Comparison of ENCODE assay signal across 20 cellular contexts in genomic region chr12:4445156-4446020, GRCh38. TPM values are rescaled to one million over a fixed set of nuclear protein-coding genes. Genes with fewer than 3 reads are reported as not detected.
DNase-seq lines count a peak whose midpoint lies in the region; ATAC-seq and TF ChIP-seq lines count a peak whose summit lies in the region.
"Had no signal": no experiment of that assay in that cellular context is flagged by ENCODE, and none has a peak within 500 bp of the region (broad histone marks: within the 10 kb centered on the region; RNA-seq: fewer than 3 reads in every experiment).

FGF6 (minus strand) TSS chr12:4445815; CDS start chr12:4445570, 245 bp downstream.

- H3K9me3 ChIP-seq in esophagus squamous epithelium = no peaks in the 10 kb centered on the region

- no peaks in the 10 kb centered on the region for H3K36me3 ChIP-seq in esophagus squamous epithelium

- no peaks in the 10 kb centered on the region for H3K36me3 Mint-ChIP-seq in activated T-helper 2 cell treated with anti-CD3 and anti-CD28 coated beads, Interferon-gamma antibody, Interleukin-2, Interleukin-4, amounts not matched to agents 10 μg/mL and 5 μg/mL and 100 μg/mL, durations not matched to agents 14 hours and 24 hours and 36 hours (ENCODE audit: low read depth)
- no peaks in the 10 kb centered on the region for H3K36me3 Mint-ChIP-seq in progenitor cell of endocrine pancreas (ENCODE audit: insufficient read depth)
- H3K36me3 Mint-ChIP-seq: CD4-positive, CD25-positive, alpha-beta regulatory T cell had no signal

- TF ChIP-seq POLR2A in esophagus squamous epithelium (IDR thresholded peaks at IDR 0.05) = no peak

- H3K4me3 ChIP-seq in esophagus squamous epithelium = no peak within 1 kb of the TSS

- H3K4me1 ChIP-seq in esophagus squamous epithelium = no peaks in the 10 kb centered on the region

- H3K4me1 Mint-ChIP-seq in activated T-helper 2 cell treated with anti-CD3 and anti-CD28 coated beads, Interferon-gamma antibody, Interleukin-2, Interleukin-4, amounts not matched to agents 10 μg/mL and 5 μg/mL and 100 μg/mL, durations not matched to agents 14 hours and 24 hours and 36 hours (ENCODE audit: low read depth) = no peaks in the 10 kb centered on the region
- peaks cover 3% of the 10 kb centered on the region for H3K4me1 Mint-ChIP-seq in progenitor cell of endocrine pancreas (ENCODE audit: low read depth)
- H3K4me1 Mint-ChIP-seq: CD4-positive, CD25-positive, alpha-beta regulatory T cell had no signal

- no peak within 1 kb of the TSS for H3K27ac Mint-ChIP-seq in activated T-helper 2 cell treated with anti-CD3 and anti-CD28 coated beads, Interferon-gamma antibody, Interleukin-2, Interleukin-4, amounts not matched to agents 10 μg/mL and 5 μg/mL and 100 μg/mL, durations not matched to agents 14 hours and 24 hours and 36 hours
- H3K27ac Mint-ChIP-seq in progenitor cell of endocrine pancreas = no peak within 1 kb of the TSS

- peaks cover 19% of the 10 kb centered on the region for H3K27me3 Mint-ChIP-seq in activated T-helper 2 cell treated with anti-CD3 and anti-CD28 coated beads, Interferon-gamma antibody, Interleukin-2, Interleukin-4, amounts not matched to agents 10 μg/mL and 5 μg/mL and 100 μg/mL, durations not matched to agents 14 hours and 24 hours and 36 hours (ENCODE audit: low read depth)
- H3K27me3 Mint-ChIP-seq in progenitor cell of endocrine pancreas = peaks cover 66% of the 10 kb centered on the region

- no peak for ATAC-seq in GM19324 (IDR thresholded peaks at IDR 0.05; ENCODE audit: low FRiP score, unreplicated experiment)
- ATAC-seq: Panc1, Right ventricle myocardium inferior had no signal

- no peak within 1 kb of the TSS for H3K4me3 Mint-ChIP-seq in activated T-helper 2 cell treated with anti-CD3 and anti-CD28 coated beads, Interferon-gamma antibody, Interleukin-2, Interleukin-4, amounts not matched to agents 10 μg/mL and 5 μg/mL and 100 μg/mL, durations not matched to agents 14 hours and 24 hours and 36 hours (ENCODE audit: low read depth)
- no peak within 1 kb of the TSS for H3K4me3 Mint-ChIP-seq in progenitor cell of endocrine pancreas (ENCODE audit: low read depth)
- H3K4me3 Mint-ChIP-seq: CD4-positive, CD25-positive, alpha-beta regulatory T cell had no signal

- WGBS in esophagus squamous epithelium, 2 donors = 84 to 86% methylated on average over 23 to 28 of the region's 41 CpGs

- H3K27me3 ChIP-seq in esophagus squamous epithelium = peaks cover 0 to 46% (median 0%) of the 10 kb centered on the region in 4 donors

- no peak within 1 kb of the TSS for H3K27ac ChIP-seq in esophagus squamous epithelium

- peak; percentile 8 for DNase-seq in AG20443 (ENCODE audit: low spot score)
- DNase-seq in activated T-helper 2 cell treated with anti-CD3 and anti-CD28 coated beads, Interferon-gamma antibody, Interleukin-2, Interleukin-4, amounts not matched to agents 10 μg/mL and 5 μg/mL and 100 μg/mL, durations not matched to agents 14 hours and 24 hours and 36 hours (ENCODE audit: low spot score) = peak; percentile 7
- DNase-seq in islet precursor cell = peak; percentile 54
- peak; percentile 9 for DNase-seq in progenitor cell of endocrine pancreas (ENCODE audit: low spot score, unreplicated experiment)
- no peak for DNase-seq in Ammon's horn (ENCODE audit: low spot score)
- no peak for DNase-seq in esophagus squamous epithelium (lab: John Stamatoyannopoulos, UW)
- DNase-seq in mucosa of gallbladder (ENCODE audit: low spot score) = no peak
- DNase-seq: Calu3; CD4-positive, CD25-positive, alpha-beta regulatory T cell; DMS79 treated with DMSO at 0.1 percent for 48 hours; Karpas-422; MM.1S; NCI-H187 treated with DMSO at 0.1 percent for 48 hours; NCI-H2171 treated with DMSO at 0.1 percent for 48 hours; NCI-H510A; NCI-H82 had no signal

- H3K9me3 Mint-ChIP-seq in activated T-helper 2 cell treated with anti-CD3 and anti-CD28 coated beads, Interferon-gamma antibody, Interleukin-2, Interleukin-4, amounts not matched to agents 10 μg/mL and 5 μg/mL and 100 μg/mL, durations not matched to agents 14 hours and 24 hours and 36 hours = no peaks in the 10 kb centered on the region
- no peaks in the 10 kb centered on the region for H3K9me3 Mint-ChIP-seq in progenitor cell of endocrine pancreas (ENCODE audit: low read depth)
- H3K9me3 Mint-ChIP-seq: CD4-positive, CD25-positive, alpha-beta regulatory T cell had no signal

- TF ChIP-seq CTCF in progenitor cell of endocrine pancreas (IDR thresholded peaks at IDR 0.05; ENCODE audit: unreplicated experiment) = no peak
- TF ChIP-seq CTCF in esophagus squamous epithelium (IDR thresholded peaks at IDR 0.05) = no peak

- intact Hi-C loops in activated T-helper 2 cell treated with anti-CD3 and anti-CD28 coated beads, Interferon-gamma antibody, Interleukin-2, Interleukin-4, amounts not matched to agents 10 μg/mL and 5 μg/mL and 100 μg/mL, durations not matched to agents 14 hours and 24 hours and 36 hours (cut with micrococcal nuclease) = no loop called here
- intact Hi-C loops in esophagus squamous epithelium (cut with DNase I) = no loop called here

RNA-seq across cellular contexts. Expression of gene FGF6, which starts in this region (rescaled TPM):
- total RNA-seq in activated T-helper 2 cell treated with anti-CD3 and anti-CD28 coated beads, Interferon-gamma antibody, Interleukin-2, Interleukin-4, amounts not matched to agents 10 μg/mL and 5 μg/mL and 100 μg/mL, durations not matched to agents 14 hours and 24 hours and 36 hours = not detected in 2 replicates
- total RNA-seq in progenitor cell of endocrine pancreas (not detected in 2 replicates), esophagus squamous epithelium (not detected), mucosa of gallbladder (not detected)
- total RNA-seq: Calu3; CD4-positive, CD25-positive, alpha-beta regulatory T cell; H4; Right ventricle myocardium inferior had no signal

Comparison
In these comparisons a context has a peak if more than half of its experiments do, and no peak if none do; other contexts are left out.
1. Peak in DNase-seq in activated T-helper 2 cell treated with anti-CD3 and anti-CD28 coated beads, Interferon-gamma antibody, Interleukin-2, Interleukin-4, amounts not matched to agents 10 μg/mL and 5 μg/mL and 100 μg/mL, durations not matched to agents 14 hours and 24 hours and 36 hours; RNA of the gene not detected or under 1 TPM.
2. Peak in DNase-seq in progenitor cell of endocrine pancreas; RNA of the gene not detected or under 1 TPM.
3. DNase-seq: peak in AG20443 (single experiment) and islet precursor cell (single experiment); none in Ammon's horn (single experiment), esophagus squamous epithelium (single experiment) and mucosa of gallbladder (single experiment).